1 cellular context compared by ENCODE assay signal in the genomic region with DNA sequence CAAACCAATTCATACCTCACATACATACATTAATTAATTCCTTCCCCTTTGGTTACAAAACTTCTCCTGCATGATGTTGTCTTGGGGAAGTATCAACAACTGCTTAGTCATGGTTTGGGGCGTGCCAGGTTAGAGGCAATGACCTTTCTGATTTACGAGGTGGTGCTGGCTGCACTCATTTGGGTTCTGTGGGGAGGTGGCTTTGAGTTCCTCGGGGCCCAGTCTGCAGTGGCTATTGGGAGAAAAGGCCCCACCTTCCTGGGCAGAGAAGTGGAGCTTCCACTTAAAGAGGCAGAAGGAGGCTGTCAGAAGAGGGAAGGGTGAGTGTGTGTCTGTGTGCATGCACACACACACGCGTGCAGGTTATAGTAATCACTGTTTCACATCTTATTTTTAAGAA.
A peak's percentile ranks its signal among the peaks of the same experiment; 100 is the strongest.
TF ChIP-seq lines count a peak whose summit lies in the region.

No MANE protein-coding gene starts in this region.

TF ChIP-seq in HEK293, 187 proteins besides CTCF, POLR2A, EP300 and RAD21 (continued from another document and continues in another):
- TF ChIP-seq, protein P1, sequence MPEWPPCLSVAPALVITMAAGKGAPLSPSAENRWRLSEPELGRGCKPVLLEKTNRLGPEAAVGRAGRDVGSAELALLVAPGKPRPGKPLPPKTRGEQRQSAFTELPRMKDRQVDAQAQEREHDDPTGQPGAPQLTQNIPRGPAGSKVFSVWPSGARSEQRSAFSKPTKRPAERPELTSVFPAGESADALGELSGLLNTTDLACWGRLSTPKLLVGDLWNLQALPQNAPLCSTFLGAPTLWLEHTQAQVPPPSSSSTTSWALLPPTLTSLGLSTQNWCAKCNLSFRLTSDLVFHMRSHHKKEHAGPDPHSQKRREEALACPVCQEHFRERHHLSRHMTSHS (tag by site-specific recombination; IDR thresholded peaks at IDR 0.05): no peak
- no peak for TF ChIP-seq ZNF24 (tag by site-specific recombination; IDR thresholded peaks at IDR 0.05)
- no peak; the same call in 1 of the 2 replicates for TF ChIP-seq FEZF1 (tag by site-specific recombination; IDR thresholded peaks at IDR 0.05)
- TF ChIP-seq ZNF366 (tag by site-specific recombination; conservative IDR thresholded peaks at IDR 0.05): no peak
- no peak for TF ChIP-seq ZNF654 (tag by site-specific recombination; IDR thresholded peaks at IDR 0.05; ENCODE audit: low read depth)
- no peak for TF ChIP-seq ZNF169 (tag by site-specific recombination; IDR thresholded peaks at IDR 0.05)
- TF ChIP-seq, protein P2, sequence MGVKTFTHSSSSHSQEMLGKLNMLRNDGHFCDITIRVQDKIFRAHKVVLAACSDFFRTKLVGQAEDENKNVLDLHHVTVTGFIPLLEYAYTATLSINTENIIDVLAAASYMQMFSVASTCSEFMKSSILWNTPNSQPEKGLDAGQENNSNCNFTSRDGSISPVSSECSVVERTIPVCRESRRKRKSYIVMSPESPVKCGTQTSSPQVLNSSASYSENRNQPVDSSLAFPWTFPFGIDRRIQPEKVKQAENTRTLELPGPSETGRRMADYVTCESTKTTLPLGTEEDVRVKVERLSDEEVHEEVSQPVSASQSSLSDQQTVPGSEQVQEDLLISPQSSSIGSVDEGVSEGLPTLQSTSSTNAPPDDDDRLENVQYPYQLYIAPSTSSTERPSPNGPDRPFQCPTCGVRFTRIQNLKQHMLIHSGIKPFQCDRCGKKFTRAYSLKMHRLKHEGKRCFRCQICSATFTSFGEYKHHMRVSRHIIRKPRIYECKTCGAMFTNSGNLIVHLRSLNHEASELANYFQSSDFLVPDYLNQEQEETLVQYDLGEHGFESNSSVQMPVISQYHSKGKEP (tag by site-specific recombination; IDR thresholded peaks at IDR 0.05): no peak
- no peak for TF ChIP-seq ZNF248 (tag by site-specific recombination; IDR thresholded peaks at IDR 0.05)
- TF ChIP-seq, protein P3, sequence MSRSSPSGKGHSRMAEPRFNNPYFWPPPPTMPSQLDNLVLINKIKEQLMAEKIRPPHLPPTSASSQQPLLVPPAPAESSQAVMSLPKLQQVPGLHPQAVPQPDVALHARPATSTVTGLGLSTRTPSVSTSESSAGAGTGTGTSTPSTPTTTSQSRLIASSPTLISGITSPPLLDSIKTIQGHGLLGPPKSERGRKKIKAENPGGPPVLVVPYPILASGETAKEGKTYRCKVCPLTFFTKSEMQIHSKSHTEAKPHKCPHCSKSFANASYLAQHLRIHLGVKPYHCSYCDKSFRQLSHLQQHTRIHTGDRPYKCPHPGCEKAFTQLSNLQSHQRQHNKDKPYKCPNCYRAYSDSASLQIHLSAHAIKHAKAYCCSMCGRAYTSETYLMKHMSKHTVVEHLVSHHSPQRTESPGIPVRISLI (tag by site-specific recombination; IDR thresholded peaks at IDR 0.05): no peak
- no peak for TF ChIP-seq ZNF391 (tag by site-specific recombination; IDR thresholded peaks at IDR 0.05; ENCODE audit: borderline replicate concordance, low read depth)
- TF ChIP-seq ZNF596 (tag by site-specific recombination; IDR thresholded peaks at IDR 0.05): no peak
- TF ChIP-seq, protein P4, sequence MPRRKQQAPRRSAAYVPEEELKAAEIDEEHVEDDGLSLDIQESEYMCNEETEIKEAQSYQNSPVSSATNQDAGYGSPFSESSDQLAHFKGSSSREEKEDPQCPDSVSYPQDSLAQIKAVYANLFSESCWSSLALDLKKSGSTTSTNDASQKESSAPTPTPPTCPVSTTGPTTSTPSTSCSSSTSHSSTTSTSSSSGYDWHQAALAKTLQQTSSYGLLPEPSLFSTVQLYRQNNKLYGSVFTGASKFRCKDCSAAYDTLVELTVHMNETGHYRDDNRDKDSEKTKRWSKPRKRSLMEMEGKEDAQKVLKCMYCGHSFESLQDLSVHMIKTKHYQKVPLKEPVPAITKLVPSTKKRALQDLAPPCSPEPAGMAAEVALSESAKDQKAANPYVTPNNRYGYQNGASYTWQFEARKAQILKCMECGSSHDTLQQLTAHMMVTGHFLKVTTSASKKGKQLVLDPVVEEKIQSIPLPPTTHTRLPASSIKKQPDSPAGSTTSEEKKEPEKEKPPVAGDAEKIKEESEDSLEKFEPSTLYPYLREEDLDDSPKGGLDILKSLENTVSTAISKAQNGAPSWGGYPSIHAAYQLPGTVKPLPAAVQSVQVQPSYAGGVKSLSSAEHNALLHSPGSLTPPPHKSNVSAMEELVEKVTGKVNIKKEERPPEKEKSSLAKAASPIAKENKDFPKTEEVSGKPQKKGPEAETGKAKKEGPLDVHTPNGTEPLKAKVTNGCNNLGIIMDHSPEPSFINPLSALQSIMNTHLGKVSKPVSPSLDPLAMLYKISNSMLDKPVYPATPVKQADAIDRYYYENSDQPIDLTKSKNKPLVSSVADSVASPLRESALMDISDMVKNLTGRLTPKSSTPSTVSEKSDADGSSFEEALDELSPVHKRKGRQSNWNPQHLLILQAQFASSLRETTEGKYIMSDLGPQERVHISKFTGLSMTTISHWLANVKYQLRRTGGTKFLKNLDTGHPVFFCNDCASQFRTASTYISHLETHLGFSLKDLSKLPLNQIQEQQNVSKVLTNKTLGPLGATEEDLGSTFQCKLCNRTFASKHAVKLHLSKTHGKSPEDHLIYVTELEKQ (tag by site-specific recombination; IDR thresholded peaks at IDR 0.05; ENCODE audit: borderline replicate concordance): no peak
- TF ChIP-seq HOXA7 (CRISPR knock-in tag; IDR thresholded peaks at IDR 0.05; ENCODE audit: borderline replicate concordance): no peak
- TF ChIP-seq, protein P5, sequence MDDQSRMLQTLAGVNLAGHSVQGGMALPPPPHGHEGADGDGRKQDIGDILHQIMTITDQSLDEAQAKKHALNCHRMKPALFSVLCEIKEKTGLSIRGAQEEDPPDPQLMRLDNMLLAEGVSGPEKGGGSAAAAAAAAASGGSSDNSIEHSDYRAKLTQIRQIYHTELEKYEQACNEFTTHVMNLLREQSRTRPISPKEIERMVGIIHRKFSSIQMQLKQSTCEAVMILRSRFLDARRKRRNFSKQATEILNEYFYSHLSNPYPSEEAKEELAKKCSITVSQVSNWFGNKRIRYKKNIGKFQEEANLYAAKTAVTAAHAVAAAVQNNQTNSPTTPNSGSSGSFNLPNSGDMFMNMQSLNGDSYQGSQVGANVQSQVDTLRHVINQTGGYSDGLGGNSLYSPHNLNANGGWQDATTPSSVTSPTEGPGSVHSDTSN (CRISPR knock-in tag; IDR thresholded peaks at IDR 0.05): no peak
- TF ChIP-seq PRDM1 (tag by site-specific recombination; IDR thresholded peaks at IDR 0.05): no peak
- TF ChIP-seq MEIS1 (CRISPR knock-in tag; IDR thresholded peaks at IDR 0.05; ENCODE audit: borderline replicate concordance): no peak
- no peak for TF ChIP-seq ZNF521 (tag by site-specific recombination; IDR thresholded peaks at IDR 0.05)
- no peak for TF ChIP-seq ZNF510 (tag by site-specific recombination; IDR thresholded peaks at IDR 0.05; ENCODE audit: insufficient replicate concordance)
- no peak for TF ChIP-seq ZNF530 (tag by site-specific recombination; IDR thresholded peaks at IDR 0.05; ENCODE audit: low read depth)
- TF ChIP-seq ZNF548 (tag by site-specific recombination; IDR thresholded peaks at IDR 0.05): no peak
- 0 out of 2 replicates have a peak, but pooled peaks have one; percentile 46 for TF ChIP-seq KLF16 (tag by site-specific recombination; IDR thresholded peaks at IDR 0.05)
- TF ChIP-seq SP7 (tag by site-specific recombination; IDR thresholded peaks at IDR 0.05): peak; percentile 90
- no peak for TF ChIP-seq SALL2 (tag by site-specific recombination; IDR thresholded peaks at IDR 0.05; ENCODE audit: borderline replicate concordance)
- TF ChIP-seq, protein P6, sequence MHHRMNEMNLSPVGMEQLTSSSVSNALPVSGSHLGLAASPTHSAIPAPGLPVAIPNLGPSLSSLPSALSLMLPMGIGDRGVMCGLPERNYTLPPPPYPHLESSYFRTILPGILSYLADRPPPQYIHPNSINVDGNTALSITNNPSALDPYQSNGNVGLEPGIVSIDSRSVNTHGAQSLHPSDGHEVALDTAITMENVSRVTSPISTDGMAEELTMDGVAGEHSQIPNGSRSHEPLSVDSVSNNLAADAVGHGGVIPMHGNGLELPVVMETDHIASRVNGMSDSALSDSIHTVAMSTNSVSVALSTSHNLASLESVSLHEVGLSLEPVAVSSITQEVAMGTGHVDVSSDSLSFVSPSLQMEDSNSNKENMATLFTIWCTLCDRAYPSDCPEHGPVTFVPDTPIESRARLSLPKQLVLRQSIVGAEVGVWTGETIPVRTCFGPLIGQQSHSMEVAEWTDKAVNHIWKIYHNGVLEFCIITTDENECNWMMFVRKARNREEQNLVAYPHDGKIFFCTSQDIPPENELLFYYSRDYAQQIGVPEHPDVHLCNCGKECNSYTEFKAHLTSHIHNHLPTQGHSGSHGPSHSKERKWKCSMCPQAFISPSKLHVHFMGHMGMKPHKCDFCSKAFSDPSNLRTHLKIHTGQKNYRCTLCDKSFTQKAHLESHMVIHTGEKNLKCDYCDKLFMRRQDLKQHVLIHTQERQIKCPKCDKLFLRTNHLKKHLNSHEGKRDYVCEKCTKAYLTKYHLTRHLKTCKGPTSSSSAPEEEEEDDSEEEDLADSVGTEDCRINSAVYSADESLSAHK (tag by site-specific recombination; IDR thresholded peaks at IDR 0.05): no peak
- no peak for TF ChIP-seq ZNF114 (tag by site-specific recombination; IDR thresholded peaks at IDR 0.05)
- TF ChIP-seq, protein P7, sequence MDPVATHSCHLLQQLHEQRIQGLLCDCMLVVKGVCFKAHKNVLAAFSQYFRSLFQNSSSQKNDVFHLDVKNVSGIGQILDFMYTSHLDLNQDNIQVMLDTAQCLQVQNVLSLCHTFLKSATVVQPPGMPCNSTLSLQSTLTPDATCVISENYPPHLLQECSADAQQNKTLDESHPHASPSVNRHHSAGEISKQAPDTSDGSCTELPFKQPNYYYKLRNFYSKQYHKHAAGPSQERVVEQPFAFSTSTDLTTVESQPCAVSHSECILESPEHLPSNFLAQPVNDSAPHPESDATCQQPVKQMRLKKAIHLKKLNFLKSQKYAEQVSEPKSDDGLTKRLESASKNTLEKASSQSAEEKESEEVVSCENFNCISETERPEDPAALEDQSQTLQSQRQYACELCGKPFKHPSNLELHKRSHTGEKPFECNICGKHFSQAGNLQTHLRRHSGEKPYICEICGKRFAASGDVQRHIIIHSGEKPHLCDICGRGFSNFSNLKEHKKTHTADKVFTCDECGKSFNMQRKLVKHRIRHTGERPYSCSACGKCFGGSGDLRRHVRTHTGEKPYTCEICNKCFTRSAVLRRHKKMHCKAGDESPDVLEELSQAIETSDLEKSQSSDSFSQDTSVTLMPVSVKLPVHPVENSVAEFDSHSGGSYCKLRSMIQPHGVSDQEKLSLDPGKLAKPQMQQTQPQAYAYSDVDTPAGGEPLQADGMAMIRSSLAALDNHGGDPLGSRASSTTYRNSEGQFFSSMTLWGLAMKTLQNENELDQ (tag by site-specific recombination; IDR thresholded peaks at IDR 0.05; ENCODE audit: low read depth): no peak
- TF ChIP-seq ZNF16 (tag by site-specific recombination; IDR thresholded peaks at IDR 0.05; ENCODE audit: low read depth): no peak
- TF ChIP-seq ZNF514 (tag by site-specific recombination; IDR thresholded peaks at IDR 0.05): no peak
- TF ChIP-seq, protein P8, sequence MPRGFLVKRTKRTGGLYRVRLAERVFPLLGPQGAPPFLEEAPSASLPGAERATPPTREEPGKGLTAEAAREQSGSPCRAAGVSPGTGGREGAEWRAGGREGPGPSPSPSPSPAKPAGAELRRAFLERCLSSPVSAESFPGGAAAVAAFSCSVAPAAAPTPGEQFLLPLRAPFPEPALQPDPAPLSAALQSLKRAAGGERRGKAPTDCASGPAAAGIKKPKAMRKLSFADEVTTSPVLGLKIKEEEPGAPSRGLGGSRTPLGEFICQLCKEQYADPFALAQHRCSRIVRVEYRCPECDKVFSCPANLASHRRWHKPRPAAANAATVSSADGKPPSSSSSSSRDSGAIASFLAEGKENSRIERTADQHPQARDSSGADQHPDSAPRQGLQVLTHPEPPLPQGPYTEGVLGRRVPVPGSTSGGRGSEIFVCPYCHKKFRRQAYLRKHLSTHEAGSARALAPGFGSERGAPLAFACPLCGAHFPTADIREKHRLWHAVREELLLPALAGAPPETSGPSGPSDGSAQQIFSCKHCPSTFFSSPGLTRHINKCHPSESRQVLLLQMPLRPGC (tag by site-specific recombination; IDR thresholded peaks at IDR 0.05): no peak; the same call in 1 of the 2 replicates
- no peak for TF ChIP-seq ZNF155 (tag by site-specific recombination; IDR thresholded peaks at IDR 0.05)
- no peak for TF ChIP-seq REPIN1 (tag by site-specific recombination; IDR thresholded peaks at IDR 0.05; ENCODE audit: low read depth)
- no peak for TF ChIP-seq ZNF792 (tag by site-specific recombination; IDR thresholded peaks at IDR 0.05)
- TF ChIP-seq ZNF560 (tag by site-specific recombination; IDR thresholded peaks at IDR 0.05; ENCODE audit: borderline replicate concordance): no peak
- TF ChIP-seq YY2 (tag by site-specific recombination; IDR thresholded peaks at IDR 0.05): no peak
- TF ChIP-seq GLI4 (tag by site-specific recombination; IDR thresholded peaks at IDR 0.05): no peak
- TF ChIP-seq ZNF600 (tag by site-specific recombination; IDR thresholded peaks at IDR 0.05): peak; percentile 62; the same call in 1 of the 2 replicates
- TF ChIP-seq ZBTB1 (tag by site-specific recombination; IDR thresholded peaks at IDR 0.05): no peak
- no peak for TF ChIP-seq ZNF239 (tag by site-specific recombination; IDR thresholded peaks at IDR 0.05)
- TF ChIP-seq ZNF626 (tag by site-specific recombination; IDR thresholded peaks at IDR 0.05): no peak
- TF ChIP-seq, protein P9, sequence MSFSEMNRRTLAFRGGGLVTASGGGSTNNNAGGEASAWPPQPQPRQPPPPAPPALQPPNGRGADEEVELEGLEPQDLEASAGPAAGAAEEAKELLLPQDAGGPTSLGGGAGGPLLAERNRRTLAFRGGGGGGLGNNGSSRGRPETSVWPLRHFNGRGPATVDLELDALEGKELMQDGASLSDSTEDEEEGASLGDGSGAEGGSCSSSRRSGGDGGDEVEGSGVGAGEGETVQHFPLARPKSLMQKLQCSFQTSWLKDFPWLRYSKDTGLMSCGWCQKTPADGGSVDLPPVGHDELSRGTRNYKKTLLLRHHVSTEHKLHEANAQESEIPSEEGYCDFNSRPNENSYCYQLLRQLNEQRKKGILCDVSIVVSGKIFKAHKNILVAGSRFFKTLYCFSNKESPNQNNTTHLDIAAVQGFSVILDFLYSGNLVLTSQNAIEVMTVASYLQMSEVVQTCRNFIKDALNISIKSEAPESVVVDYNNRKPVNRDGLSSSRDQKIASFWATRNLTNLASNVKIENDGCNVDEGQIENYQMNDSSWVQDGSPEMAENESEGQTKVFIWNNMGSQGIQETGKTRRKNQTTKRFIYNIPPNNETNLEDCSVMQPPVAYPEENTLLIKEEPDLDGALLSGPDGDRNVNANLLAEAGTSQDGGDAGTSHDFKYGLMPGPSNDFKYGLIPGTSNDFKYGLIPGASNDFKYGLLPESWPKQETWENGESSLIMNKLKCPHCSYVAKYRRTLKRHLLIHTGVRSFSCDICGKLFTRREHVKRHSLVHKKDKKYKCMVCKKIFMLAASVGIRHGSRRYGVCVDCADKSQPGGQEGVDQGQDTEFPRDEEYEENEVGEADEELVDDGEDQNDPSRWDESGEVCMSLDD (tag by site-specific recombination; IDR thresholded peaks at IDR 0.05): no peak
- no peak for TF ChIP-seq ZBTB48 (tag by site-specific recombination; IDR thresholded peaks at IDR 0.05)
